In genomic region chr7:22173884-22174573, GRCh38 we compare ENCODE assay signal across 10 cellular contexts.
DNase-seq lines count a peak whose midpoint lies in the region; ATAC-seq, FAIRE-seq and TF ChIP-seq lines count a peak whose summit lies in the region.
"Had no signal": no experiment of that assay in that cellular context is flagged by ENCODE, and none has a peak within 500 bp of the region (broad histone marks: within the 10 kb centered on the region; RNA-seq: fewer than 3 reads in every experiment).

No MANE protein-coding gene starts in this region.

- ATAC-seq in HG03139 (IDR thresholded peaks at IDR 0.05; ENCODE audit: unreplicated experiment) (peak; percentile 95), activated B cell treated with CpG ODN at 0.5 μM for 24 hours (ENCODE audit: low read depth) (peak; percentile 89)

- H3K9ac ChIP-seq in subcutaneous abdominal adipose tissue (ENCODE audit: low read length in 5 of 5) (no peak overlapping the region), GM23248 (no peak overlapping the region)

- no peak for TF ChIP-seq CTCF in activated B cell treated with CpG ODN at 0.5 μM for 24 hours (IDR thresholded peaks at IDR 0.05)

- H3K27ac Mint-ChIP-seq in activated B cell treated with CpG ODN at 0.5 μM for 24 hours = peak overlapping the region; percentile 19
- H3K27ac Mint-ChIP-seq: nephron had no signal

- H3K9me3 Mint-ChIP-seq in activated B cell treated with CpG ODN at 0.5 μM for 24 hours = no peaks in the 10 kb centered on the region

- no peak for FAIRE-seq in GM19239 (lab: Jason Lieb, UNC)
- FAIRE-seq: H1 had no signal

- H3K27ac ChIP-seq in subcutaneous abdominal adipose tissue (ENCODE audit: low read depth, low read length) (peak overlapping the region; percentile 9), GM23248 (no peak overlapping the region)

- in situ Hi-C loops in GM23248 (cut with MboI) = no loop called here

- H3K4me1 Mint-ChIP-seq in activated B cell treated with CpG ODN at 0.5 μM for 24 hours = peaks cover 13% of the 10 kb centered on the region
- H3K4me1 Mint-ChIP-seq: nephron had no signal

- no peaks in the 10 kb centered on the region for H4K20me1 ChIP-seq in GM23248 (ENCODE audit: insufficient read depth)

- 62 to 67% methylated on average over 4 of the region's 4 CpGs for WGBS in GM23248 (ENCODE audit: low coverage in 1 of 2, low lambda C conversion rate in 2 of 2, missing lambda C conversion rate in 2 of 2), 2 experiments

- peaks cover 0 to 2% (median 0%) of the 10 kb centered on the region in 5 donors for H3K36me3 ChIP-seq in subcutaneous abdominal adipose tissue (ENCODE audit: control insufficient read depth in 5 of 5, insufficient read depth in 5 of 5, low read length in 5 of 5)
- H3K36me3 ChIP-seq in GM23248 (ENCODE audit: low read depth) = no peaks in the 10 kb centered on the region

- H3K4me3 Mint-ChIP-seq in activated B cell treated with CpG ODN at 0.5 μM for 24 hours = peak overlapping the region; percentile 13
- H3K4me3 Mint-ChIP-seq: nephron had no signal

- no peaks in the 10 kb centered on the region for H3K79me2 ChIP-seq in GM23248 (ENCODE audit: insufficient read depth)

- no peaks in the 10 kb centered on the region for H3K27me3 Mint-ChIP-seq in activated B cell treated with CpG ODN at 0.5 μM for 24 hours

- no peaks in the 10 kb centered on the region for H3F3A ChIP-seq in GM23248 (ENCODE audit: insufficient read depth)

- H3K27me3 ChIP-seq in subcutaneous abdominal adipose tissue (ENCODE audit: control insufficient read depth in 5 of 5, insufficient read depth in 4 of 5, low read length in 5 of 5) (no peaks in the 10 kb centered on the region), GM23248 (replicated peaks; ENCODE audit: insufficient read depth) (no peaks in the 10 kb centered on the region)

- CTCF ChIA-PET in activated B cell treated with CpG ODN at 0.5 μM for 24 hours (lab: Charles Lee) = no interaction called here

- intact Hi-C loops in activated B cell treated with CpG ODN at 0.5 μM for 24 hours (cut with micrococcal nuclease) = no loop called here

- H3K4me3 ChIP-seq in subcutaneous abdominal adipose tissue (ENCODE audit: low read depth in 1 of 5, low read length in 5 of 5) (no peak overlapping the region), GM23248 (no peak overlapping the region)

- no peak overlapping the region for H3K4me2 ChIP-seq in GM23248 (ENCODE audit: unreplicated experiment)

- DNase-seq in COLO829 (ENCODE audit: low spot score) (peak; percentile 27), GM19239 (ENCODE audit: insufficient read length, low spot score) (peak; percentile 24), activated B cell treated with CpG ODN at 0.5 μM for 24 hours (no peak), middle frontal gyrus (ENCODE audit: extremely low spot score, low spot score) (no peak), T1000 (lab: John Stamatoyannopoulos, UW) (no peak), GM23248 (no peak)

- H3K9me2 ChIP-seq in GM23248 (ENCODE audit: insufficient read depth) = no peaks in the 10 kb centered on the region

- POLR2A ChIA-PET in activated B cell treated with CpG ODN at 0.5 μM for 24 hours (lab: Charles Lee) = no interaction called here

- H3K9me3 ChIP-seq in subcutaneous abdominal adipose tissue (ENCODE audit: control insufficient read depth in 5 of 5, low read length in 5 of 5) = no peaks in the 10 kb centered on the region
- H3K9me3 ChIP-seq in GM23248 (ENCODE audit: low read depth) = no peaks in the 10 kb centered on the region

- H3K36me3 Mint-ChIP-seq in activated B cell treated with CpG ODN at 0.5 μM for 24 hours (ENCODE audit: low read depth) = no peaks in the 10 kb centered on the region

- H2AFZ ChIP-seq in GM23248 = no peak overlapping the region

- no peaks in the 10 kb centered on the region for H3K4me1 ChIP-seq in subcutaneous abdominal adipose tissue (ENCODE audit: control insufficient read depth in 5 of 5, insufficient read depth in 5 of 5, low read length in 5 of 5)
- H3K4me1 ChIP-seq in GM23248 (ENCODE audit: insufficient read depth) = no peaks in the 10 kb centered on the region

Comparison
In these comparisons a context has a peak if more than half of its experiments do, and no peak if none do; other contexts are left out.
1. DNase-seq: peak in COLO829 (single experiment) and GM19239 (single experiment); none in activated B cell treated with CpG ODN at 0.5 μM for 24 hours (single experiment), middle frontal gyrus (single experiment), T1000 (single experiment) and GM23248 (single experiment).